13 cellular contexts compared by ENCODE assay signal in genomic region chr7:150382123-150382843, GRCh38. TPM values are rescaled to one million over a fixed set of nuclear protein-coding genes. Genes with fewer than 3 reads are reported as not detected.
DNase-seq lines count a peak whose midpoint lies in the region; ATAC-seq and TF ChIP-seq lines count a peak whose summit lies in the region.
"Had no signal": no experiment of that assay in that cellular context is flagged by ENCODE, and none has a peak within 500 bp of the region (broad histone marks: within the 10 kb centered on the region; RNA-seq: fewer than 3 reads in every experiment).

No MANE protein-coding gene starts in this region.

- H3K4me2 ChIP-seq in IMR-90 (ENCODE audit: low read depth, low read length), result no peak overlapping the region
- peak overlapping the region; percentile 13 for H3K4me2 ChIP-seq in neuronal stem cell (ENCODE audit: insufficient read depth, low read length, poor library complexity, severe bottlenecking)

- CTCF ChIA-PET in IMR-90 (lab: Yijun Ruan, JAX), result no interaction called here

- no peak for DNase-seq in CD4-positive, CD25-positive, alpha-beta regulatory T cell
- DNase-seq in IMR-90 (no peak), neuronal stem cell (ENCODE audit: low spot score) (no peak), HuH-7.5 (ENCODE audit: low spot score) (no peak), DMS153 (lab: John Stamatoyannopoulos, UW) (no peak), coronary artery (ENCODE audit: low spot score) (no peak), BE2C (no peak)
- DNase-seq: NCI-H2171 treated with DMSO at 0.1 percent for 48 hours; SIG-M5; stimulated activated CD4-positive, alpha-beta T cell treated with anti-CD3 and anti-CD28 coated beads, Interleukin-2, amount 100 ng/mL, for 48 hours had no signal

- no peaks in the 10 kb centered on the region for H3K36me3 Mint-ChIP-seq in CD4-positive, CD25-positive, alpha-beta regulatory T cell
- H3K36me3 Mint-ChIP-seq in dendritic cell treated with granulocyte-macrophage colony-stimulating factor and Interleukin-4, amounts not matched to agents 40 ng/mL and 50 ng/mL, for 4 days (ENCODE audit: low read depth), result peaks cover 30% of the 10 kb centered on the region

- 100% methylated on average over 1 of the region's 20 CpGs; no CpG with 5 or more reads in 1 of the 2 experiments for WGBS in IMR-90 (ENCODE audit: extremely low coverage in 2 of 2, insufficient read length in 1 of 2), 2 experiments
- WGBS in neuronal stem cell (ENCODE audit: extremely low coverage in 2 of 2, insufficient read length in 2 of 2, insufficient replicate concordance in 1 of 2), 2 donors, result no CpG with 5 or more reads among the region's 20 CpGs

- peak overlapping the region; percentile 96 for H2BK12ac ChIP-seq in neuronal stem cell (ENCODE audit: low read length)

- no peak for TF ChIP-seq RAD21 in IMR-90 (IDR thresholded peaks at IDR 0.05; ENCODE audit: low read length)

- H3K14ac ChIP-seq in IMR-90 (replicated peaks; ENCODE audit: low read depth, low read length), result no peak overlapping the region
- H3K14ac ChIP-seq in neuronal stem cell (ENCODE audit: low read length), result peak overlapping the region; percentile 78

- no peaks in the 10 kb centered on the region for H3K36me3 ChIP-seq in CD4-positive, CD25-positive, alpha-beta regulatory T cell (ENCODE audit: control insufficient read depth, insufficient read depth, low read length)
- H3K36me3 ChIP-seq in IMR-90 (ENCODE audit: control insufficient read depth, insufficient read depth, low read length) (peaks cover 2% of the 10 kb centered on the region; the same call in 1 of the 2 replicates), neuronal stem cell (replicated peaks in 1 of 2; ENCODE audit: control insufficient read depth in 2 of 2, insufficient read depth in 2 of 2, low read length in 2 of 2) (peaks cover 0 to 14% of the 10 kb centered on the region in 2 donors), BE2C (no peaks in the 10 kb centered on the region)
- H3K36me3 ChIP-seq: ovary had no signal

- no peak overlapping the region for H3K27ac ChIP-seq in CD4-positive, CD25-positive, alpha-beta regulatory T cell (ENCODE audit: insufficient read depth, low read length, poor library complexity, severe bottlenecking)
- no peak overlapping the region for H3K27ac ChIP-seq in IMR-90 (ENCODE audit: insufficient read depth, low read length)
- H3K27ac ChIP-seq in neuronal stem cell (replicated peaks; ENCODE audit: low read length), result peak overlapping the region; percentile 47
- H3K27ac ChIP-seq in coronary artery, result no peak overlapping the region
- H3K27ac ChIP-seq: ovary had no signal

- dilution Hi-C loops in IMR-90 (cut with HindIII; ENCODE audit: low sequenced_read_pairs, unreplicated experiment), result no loop called here

- no TSS peak for BruUV-seq in IMR-90 (replicated peaks; lab: Mats Ljungman, UMichigan)

- H4K91ac ChIP-seq in IMR-90 (ENCODE audit: insufficient read depth, low read depth, low read length) (no peak overlapping the region), neuronal stem cell (ENCODE audit: low read depth, low read length, poor library complexity) (no peak overlapping the region)

- no peak overlapping the region for H3K18ac ChIP-seq in IMR-90 (ENCODE audit: low read depth, low read length)
- peak overlapping the region; percentile 95 for H3K18ac ChIP-seq in neuronal stem cell (ENCODE audit: low read length)

- H3K27me3 Mint-ChIP-seq in CD4-positive, CD25-positive, alpha-beta regulatory T cell, result no peaks in the 10 kb centered on the region
- no peaks in the 10 kb centered on the region for H3K27me3 Mint-ChIP-seq in dendritic cell treated with granulocyte-macrophage colony-stimulating factor and Interleukin-4, amounts not matched to agents 40 ng/mL and 50 ng/mL, for 4 days

- H2AK9ac ChIP-seq in IMR-90 (replicated peaks; ENCODE audit: low read depth, low read length, poor library complexity), result peak overlapping the region; percentile 67

- no peak overlapping the region for H4K5ac ChIP-seq in IMR-90 (ENCODE audit: low read depth, low read length)

- H2AFZ ChIP-seq in IMR-90 (replicated peaks; ENCODE audit: low read length, poor library complexity) (no peak overlapping the region), neuronal stem cell (ENCODE audit: low read length) (no peak overlapping the region)

- intact Hi-C loops in IMR-90 (cut with micrococcal nuclease), result no loop called here
- intact Hi-C loops in dendritic cell treated with granulocyte-macrophage colony-stimulating factor and Interleukin-4, amounts not matched to agents 40 ng/mL and 50 ng/mL, for 4 days (cut with micrococcal nuclease), result no loop called here

- peak overlapping the region in 1 of 3 donors; percentile 54 for H3K27ac Mint-ChIP-seq in CD4-positive, CD25-positive, alpha-beta regulatory T cell
- H3K27ac Mint-ChIP-seq in dendritic cell treated with granulocyte-macrophage colony-stimulating factor and Interleukin-4, amounts not matched to agents 40 ng/mL and 50 ng/mL, for 4 days, result peak overlapping the region; percentile 57

- H3K4ac ChIP-seq in IMR-90 (ENCODE audit: low read depth, low read length), result no peak overlapping the region
- peak overlapping the region; percentile 57 for H3K4ac ChIP-seq in neuronal stem cell (ENCODE audit: low read length)

- POLR2A ChIA-PET in IMR-90 (lab: Charles Lee; ENCODE audit: unreplicated experiment), result no interaction called here

- TF ChIP-seq POLR2A in IMR-90 (IDR thresholded peaks at IDR 0.05; ENCODE audit: low read depth, low read length), result no peak

- H2BK5ac ChIP-seq in IMR-90 (ENCODE audit: low read depth, low read length, poor library complexity, severe bottlenecking) (no peak overlapping the region), neuronal stem cell (ENCODE audit: low read length) (peak overlapping the region; percentile 8)

- H3K4me3 ChIP-seq in CD4-positive, CD25-positive, alpha-beta regulatory T cell (ENCODE audit: low read depth, low read length), result no peak overlapping the region
- H3K4me3 ChIP-seq in IMR-90 (ENCODE audit: insufficient read depth, low read depth, low read length), result no peak overlapping the region
- H3K4me3 ChIP-seq in neuronal stem cell (ENCODE audit: low read length in 2 of 2), result no peak overlapping the region
- H3K4me3 ChIP-seq in coronary artery, result no peak overlapping the region
- no peak overlapping the region for H3K4me3 ChIP-seq in BE2C (ENCODE audit: low read depth, low read length)
- H3K4me3 ChIP-seq: ovary had no signal

- H3K4me1 ChIP-seq in CD4-positive, CD25-positive, alpha-beta regulatory T cell (ENCODE audit: control insufficient read depth, insufficient read depth, low read length, poor library complexity, severe bottlenecking), result peaks cover 30% of the 10 kb centered on the region
- H3K4me1 ChIP-seq in IMR-90 (ENCODE audit: control insufficient read depth, insufficient read depth, low read length), result peaks cover 10% of the 10 kb centered on the region
- H3K4me1 ChIP-seq in neuronal stem cell (ENCODE audit: control insufficient read depth in 2 of 2, insufficient read depth in 1 of 2, low read depth in 1 of 2, low read length in 2 of 2), result peaks cover 62 to 67% of the 10 kb centered on the region in 2 donors
- peaks cover 4% of the 10 kb centered on the region; the same call in 1 of the 2 replicates for H3K4me1 ChIP-seq in BE2C

- peaks cover 21 to 46% of the 10 kb centered on the region in 2 experiments for H3K79me1 ChIP-seq in IMR-90 (ENCODE audit: low read depth in 1 of 2, low read length in 2 of 2)
- H3K79me1 ChIP-seq in neuronal stem cell (ENCODE audit: low read depth, low read length), result peaks cover 6% of the 10 kb centered on the region

- H2AK5ac ChIP-seq in IMR-90 (ENCODE audit: low read depth, low read length) (no peak overlapping the region), neuronal stem cell (ENCODE audit: low read depth, low read length) (peak overlapping the region; percentile 100)

- H2BK15ac ChIP-seq in IMR-90 (ENCODE audit: low read depth, low read length) (no peak overlapping the region), neuronal stem cell (ENCODE audit: low read length) (peak overlapping the region; percentile 98)

- H3K9me3 ChIP-seq in CD4-positive, CD25-positive, alpha-beta regulatory T cell (ENCODE audit: control insufficient read depth in 2 of 2, low read length in 2 of 2), result no peaks in the 10 kb centered on the region
- H3K9me3 ChIP-seq in IMR-90 (ENCODE audit: control insufficient read depth, insufficient read depth, low read length) (no peaks in the 10 kb centered on the region), neuronal stem cell (replicated peaks in 1 of 2; ENCODE audit: control insufficient read depth in 2 of 2, insufficient read depth in 1 of 2, low read depth in 1 of 2, low read length in 2 of 2) (no peaks in the 10 kb centered on the region), BE2C (no peaks in the 10 kb centered on the region)
- H3K9me3 ChIP-seq: ovary had no signal

- H3K9me1 ChIP-seq in IMR-90 (ENCODE audit: insufficient read depth, low read length), result peaks cover 14% of the 10 kb centered on the region; the same call in 1 of the 2 replicates

- no peak overlapping the region for H3K56ac ChIP-seq in IMR-90 (ENCODE audit: extremely low read depth, insufficient read depth, low read length)

- no peaks in the 10 kb centered on the region for H3K27me3 ChIP-seq in CD4-positive, CD25-positive, alpha-beta regulatory T cell (ENCODE audit: control insufficient read depth, insufficient read depth, low read length)
- H3K27me3 ChIP-seq in IMR-90 (ENCODE audit: control insufficient read depth, insufficient read depth, low read length) (no peaks in the 10 kb centered on the region), neuronal stem cell (ENCODE audit: control insufficient read depth in 3 of 3, insufficient read depth in 3 of 3, low read depth in 1 of 3, low read length in 3 of 3) (no peaks in the 10 kb centered on the region), BE2C (no peaks in the 10 kb centered on the region)
- H3K27me3 ChIP-seq: ovary had no signal

- TF ChIP-seq CTCF in IMR-90 (conservative IDR thresholded peaks at IDR 0.05; ENCODE audit: low read depth, low read length) (no peak), coronary artery (IDR thresholded peaks at IDR 0.05) (no peak), BE2C (IDR thresholded peaks at IDR 0.05; ENCODE audit: low read depth, low read length) (no peak)

- H3K23ac ChIP-seq in IMR-90 (ENCODE audit: low read depth, low read length), result no peak overlapping the region
- H3K23ac ChIP-seq in neuronal stem cell (ENCODE audit: low read depth, low read length, poor library complexity), result peak overlapping the region; percentile 49

- H2BK120ac ChIP-seq in IMR-90 (ENCODE audit: low read depth, low read length) (no peak overlapping the region), neuronal stem cell (ENCODE audit: low read depth, low read length) (peak overlapping the region; percentile 2)

- H2BK20ac ChIP-seq in IMR-90 (ENCODE audit: low read depth, low read length), result no peak overlapping the region

- peaks cover 7% of the 10 kb centered on the region; the same call in 1 of the 2 replicates for H4K20me1 ChIP-seq in IMR-90 (ENCODE audit: insufficient read depth, low read length)

- H4K8ac ChIP-seq in IMR-90 (ENCODE audit: low read depth in 2 of 2, low read length in 2 of 2) (no peak overlapping the region), neuronal stem cell (ENCODE audit: low read depth, low read length) (peak overlapping the region; percentile 43)

- H3K4me1 Mint-ChIP-seq in CD4-positive, CD25-positive, alpha-beta regulatory T cell, result peaks cover 6 to 43% (median 31%) of the 10 kb centered on the region in 4 donors
- peaks cover 69% of the 10 kb centered on the region for H3K4me1 Mint-ChIP-seq in dendritic cell treated with granulocyte-macrophage colony-stimulating factor and Interleukin-4, amounts not matched to agents 40 ng/mL and 50 ng/mL, for 4 days (ENCODE audit: low read depth)

- peak overlapping the region in 3 of 4 donors; percentile 31 to 78 (median 68) for H3K4me3 Mint-ChIP-seq in CD4-positive, CD25-positive, alpha-beta regulatory T cell
- no peak overlapping the region for H3K4me3 Mint-ChIP-seq in dendritic cell treated with granulocyte-macrophage colony-stimulating factor and Interleukin-4, amounts not matched to agents 40 ng/mL and 50 ng/mL, for 4 days

- no peak overlapping the region for H3K9ac ChIP-seq in IMR-90 (ENCODE audit: low read depth, low read length)
- peak overlapping the region; percentile 27 for H3K9ac ChIP-seq in neuronal stem cell (ENCODE audit: low read depth, low read length, poor library complexity)

- no peaks in the 10 kb centered on the region for H3K9me3 Mint-ChIP-seq in CD4-positive, CD25-positive, alpha-beta regulatory T cell
- H3K9me3 Mint-ChIP-seq in dendritic cell treated with granulocyte-macrophage colony-stimulating factor and Interleukin-4, amounts not matched to agents 40 ng/mL and 50 ng/mL, for 4 days, result no peaks in the 10 kb centered on the region

- in situ Hi-C loops in IMR-90 (cut with MboI; ENCODE audit: low sequenced_read_pairs), result no loop called here

- ATAC-seq in CD4-positive, CD25-positive, alpha-beta regulatory T cell (ENCODE audit: low read depth in 2 of 2), result no peak
- ATAC-seq in IMR-90 (ENCODE audit: low read depth), result no peak
- ATAC-seq: activated CD4-positive, CD25-positive, alpha-beta regulatory T cell treated with anti-CD3 and anti-CD28 coated beads, Interleukin-2, amount 50 U/mL, for 24 hours had no signal

RNA-seq across cellular contexts. Expression of gene ZNF775, which starts 3.2 kb away (rescaled TPM):
- total RNA-seq in CD4-positive, CD25-positive, alpha-beta regulatory T cell, result 2.9 TPM
- polyA plus RNA-seq in CD4-positive, CD25-positive, alpha-beta regulatory T cell, result 1 to 10 TPM; 2.2 to 7.6 (median 4.1) TPM
- total RNA-seq in IMR-90 (2012; rRNA removed), result 1.4 TPM in 2 replicates
- 2.6 and 4.0 TPM in 2 replicates for polyA plus RNA-seq in IMR-90 (2012; rRNA removed)
- polyA plus RNA-seq in IMR-90 (2012; cell fraction: cytosol; rRNA removed), result 2.1 and 5.8 TPM in 2 replicates
- 2.2 and 7.1 TPM in 2 replicates for polyA plus RNA-seq in IMR-90 (2012; cell fraction: nucleus; rRNA removed; ENCODE audit: low replicate concordance)
- polyA plus RNA-seq in neuronal stem cell (2013, experiment 1 of 2), result 15.9 TPM
- polyA plus RNA-seq in neuronal stem cell (2013, experiment 2 of 2), result 15.7 TPM
- 18.2 TPM for polyA plus RNA-seq in BE2C (2012; ENCODE audit: insufficient read depth, insufficient read length, low read depth)

RNA-seq across cellular contexts. Expression of gene REPIN1, which starts 13.7 kb away (rescaled TPM):
- total RNA-seq in CD4-positive, CD25-positive, alpha-beta regulatory T cell, result 40.3 TPM
- 10 to 100 TPM; 22.5 to 35.2 (median 26.5) TPM for polyA plus RNA-seq in CD4-positive, CD25-positive, alpha-beta regulatory T cell
- total RNA-seq in IMR-90 (2012; rRNA removed), result 19.4 and 20.6 TPM in 2 replicates
- polyA plus RNA-seq in IMR-90 (2012; rRNA removed), result 50.6 and 59.7 TPM in 2 replicates
- 56.1 and 62.3 TPM in 2 replicates for polyA plus RNA-seq in IMR-90 (2012; cell fraction: cytosol; rRNA removed)
- 76.7 and 123 TPM in 2 replicates for polyA plus RNA-seq in IMR-90 (2012; cell fraction: nucleus; rRNA removed; ENCODE audit: low replicate concordance)
- polyA plus RNA-seq in neuronal stem cell (2013, experiment 1 of 2), result 84.5 TPM
- 85.1 TPM for polyA plus RNA-seq in neuronal stem cell (2013, experiment 2 of 2)
- 396 TPM for polyA plus RNA-seq in BE2C (2012; ENCODE audit: insufficient read depth, insufficient read length, low read depth)

RNA-seq across cellular contexts. Expression of gene RARRES2, which starts 40.9 kb away (rescaled TPM):
- not detected for total RNA-seq in CD4-positive, CD25-positive, alpha-beta regulatory T cell
- polyA plus RNA-seq in CD4-positive, CD25-positive, alpha-beta regulatory T cell, result not detected
- not detected in 2 replicates for total RNA-seq in IMR-90 (2012; rRNA removed)
- polyA plus RNA-seq in IMR-90 (2012; rRNA removed), result 1.4 and 1.6 TPM in 2 replicates
- 1.7 and 2.1 TPM in 2 replicates for polyA plus RNA-seq in IMR-90 (2012; cell fraction: cytosol; rRNA removed)
- polyA plus RNA-seq in IMR-90 (2012; cell fraction: nucleus; rRNA removed; ENCODE audit: low replicate concordance), result 1.0 and 2.4 TPM in 2 replicates
- polyA plus RNA-seq in neuronal stem cell (2013, experiment 1 of 2), result 0.99 TPM
- polyA plus RNA-seq in neuronal stem cell (2013, experiment 2 of 2), result 1.0 TPM
- polyA plus RNA-seq in BE2C (2012; ENCODE audit: insufficient read depth, insufficient read length, low read depth), result not detected

RNA-seq across cellular contexts. Expression of gene ACTR3C, which starts 58.9 kb away (rescaled TPM):
- total RNA-seq in CD4-positive, CD25-positive, alpha-beta regulatory T cell, result 17.2 TPM
- polyA plus RNA-seq in CD4-positive, CD25-positive, alpha-beta regulatory T cell, result 1 to 10 TPM; 4.3 to 5.5 (median 4.8) TPM
- not detected in 2 replicates for total RNA-seq in IMR-90 (2012; rRNA removed)
- not detected in 2 replicates for polyA plus RNA-seq in IMR-90 (2012; rRNA removed)
- polyA plus RNA-seq in IMR-90 (2012; cell fraction: cytosol; rRNA removed), result not detected in 2 replicates
- polyA plus RNA-seq in IMR-90 (2012; cell fraction: nucleus; rRNA removed; ENCODE audit: low replicate concordance), result 0.02 TPM in 1 of 2 replicates, not detected in the other
- polyA plus RNA-seq in neuronal stem cell (2013, experiment 1 of 2), result not detected
- polyA plus RNA-seq in neuronal stem cell (2013, experiment 2 of 2), result not detected
- polyA plus RNA-seq in BE2C (2012; ENCODE audit: insufficient read depth, insufficient read length, low read depth), result 4.9 TPM

RNA-seq across cellular contexts. Expression of gene LRRC61, which starts 59.1 kb away (rescaled TPM):
- total RNA-seq in CD4-positive, CD25-positive, alpha-beta regulatory T cell, result 10.7 TPM
- 10 to 100 TPM; 21.9 to 33.1 (median 25.6) TPM for polyA plus RNA-seq in CD4-positive, CD25-positive, alpha-beta regulatory T cell
- not detected in 2 replicates for total RNA-seq in IMR-90 (2012; rRNA removed)
- 0.06 and 0.07 TPM in 2 replicates for polyA plus RNA-seq in IMR-90 (2012; rRNA removed)
- 0.07 TPM in 1 of 2 replicates, not detected in the other for polyA plus RNA-seq in IMR-90 (2012; cell fraction: cytosol; rRNA removed)
- polyA plus RNA-seq in IMR-90 (2012; cell fraction: nucleus; rRNA removed; ENCODE audit: low replicate concordance), result not detected in 2 replicates
- polyA plus RNA-seq in neuronal stem cell (2013, experiment 1 of 2), result 0.81 TPM
- polyA plus RNA-seq in neuronal stem cell (2013, experiment 2 of 2), result 0.79 TPM
- polyA plus RNA-seq in BE2C (2012; ENCODE audit: insufficient read depth, insufficient read length, low read depth), result 44.5 TPM
